ENCODE assay signal across 19 cellular contexts in the genomic region with DNA sequence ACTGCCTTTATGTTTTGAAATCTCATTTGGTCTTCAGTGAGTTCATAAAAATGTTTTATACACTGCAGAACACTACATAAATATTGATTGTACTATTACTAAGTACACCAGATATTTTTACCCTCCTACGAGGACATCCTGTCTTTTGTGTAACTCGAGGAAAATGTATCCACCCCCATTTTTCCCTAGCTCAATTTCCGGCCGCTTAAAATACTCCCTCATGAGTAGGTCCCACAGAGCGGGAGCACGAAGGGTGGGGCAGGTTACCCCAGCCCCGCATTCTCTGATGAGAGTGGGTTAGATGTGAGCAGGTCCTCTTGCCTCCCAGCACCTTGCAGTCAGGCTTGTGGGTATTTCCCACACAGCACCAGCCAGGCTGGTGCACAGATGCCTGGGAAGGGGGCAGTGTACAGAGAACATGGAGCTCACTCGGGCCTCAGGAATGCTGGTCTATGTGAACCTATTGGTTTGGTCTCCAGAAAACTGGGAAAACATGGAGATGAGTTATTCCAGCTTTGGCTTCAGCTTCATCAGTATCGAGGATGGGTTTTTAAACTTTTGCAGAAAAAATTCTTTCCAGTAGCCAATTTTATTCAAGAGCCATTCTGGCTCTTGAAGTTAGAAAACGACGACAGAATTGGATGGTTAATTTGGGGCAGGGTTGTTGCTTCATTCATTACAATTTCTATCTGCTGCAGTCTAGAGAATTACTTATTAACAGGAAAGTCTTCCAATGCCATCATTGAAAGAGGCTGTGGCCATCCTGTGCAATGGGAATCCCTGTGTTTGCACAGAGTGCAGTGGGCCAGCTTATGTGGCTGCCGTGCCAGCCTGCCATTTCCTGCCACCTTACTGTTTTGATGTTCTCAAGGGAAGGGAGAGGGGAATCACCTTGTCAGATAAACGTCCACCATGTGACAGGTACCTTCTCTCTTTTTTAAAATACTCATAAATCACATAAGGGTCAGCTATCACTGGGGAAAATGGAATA.
DNase-seq lines count a peak whose midpoint lies in the region; ATAC-seq, FAIRE-seq and TF ChIP-seq lines count a peak whose summit lies in the region.
"Had no signal": no experiment of that assay in that cellular context is flagged by ENCODE, and none has a peak within 500 bp of the region (broad histone marks: within the 10 kb centered on the region; RNA-seq: fewer than 3 reads in every experiment).

No MANE protein-coding gene starts in this region.

- H3K27me3 ChIP-seq in right lobe of liver = no peaks in the 10 kb centered on the region
- H3K27me3 ChIP-seq: body of pancreas, gastrocnemius medialis, stomach had no signal

- no peak for TF ChIP-seq EP300 in A549 (IDR thresholded peaks at IDR 0.05)

- intact Hi-C loops in right lobe of liver (cut with DNase I) = no loop called here

- POLR2A ChIA-PET in A549 (lab: Yijun Ruan, JAX) = no interaction called here

- H3K4me1 ChIP-seq in A549 (no peaks in the 10 kb centered on the region), right lobe of liver (peaks cover 0 to 14% (median 0%) of the 10 kb centered on the region in 4 donors)
- H3K4me1 ChIP-seq: body of pancreas, gastrocnemius medialis, stomach had no signal

- ATAC-seq in A549 (peak; percentile 41 to 55; a peak in 3 of 6 replicates), right lobe of liver (peak; percentile 89 to 95 (median 94)), HG03354 (IDR thresholded peaks at IDR 0.05; ENCODE audit: poor library complexity, severe bottlenecking, unreplicated experiment) (no peak)
- ATAC-seq: body of pancreas, gastrocnemius medialis, mucosa of descending colon, T-helper 17 cell had no signal

- no peak overlapping the region for H3K4me2 ChIP-seq in A549

- TF ChIP-seq CTCF in A549 (IDR thresholded peaks at IDR 0.05) = no peak
- no peak for TF ChIP-seq CTCF in right lobe of liver (IDR thresholded peaks at IDR 0.05)

- 65% methylated on average over 11 of the region's 13 CpGs for WGBS in A549 (ENCODE audit: missing lambda C conversion rate)
- WGBS in right lobe of liver (ENCODE audit: insufficient coverage, low coverage, low lambda C conversion rate, missing lambda C conversion rate) = 45% methylated on average over 13 of the region's 13 CpGs

- TF ChIP-seq POLR2A in A549 (IDR thresholded peaks at IDR 0.05; ENCODE audit: low read length) (no peak), right lobe of liver (IDR thresholded peaks at IDR 0.05) (no peak)

- H3K4me3 ChIP-seq in A549 = no peak overlapping the region
- no peak overlapping the region for H3K4me3 ChIP-seq in right lobe of liver
- H3K4me3 ChIP-seq: body of pancreas, gastrocnemius medialis, mucosa of descending colon, stomach had no signal

- H3K36me3 ChIP-seq in right lobe of liver = no peaks in the 10 kb centered on the region
- H3K36me3 ChIP-seq: gastrocnemius medialis had no signal

- CTCF ChIA-PET in A549 (lab: Yijun Ruan, JAX) = interaction anchor here (0.7 to 1.3 kb wide), 2 partner anchors 18 to 95 kb away, joined by 3 read pairs; no protein-coding TSS in a partner anchor

- H3K27ac ChIP-seq in A549 (no peak overlapping the region), right lobe of liver (no peak overlapping the region)
- H3K27ac ChIP-seq: body of pancreas, gastrocnemius medialis, stomach had no signal

- H3K9me3 ChIP-seq in A549 = no peaks in the 10 kb centered on the region
- H3K9me3 ChIP-seq in right lobe of liver = no peaks in the 10 kb centered on the region
- H3K9me3 ChIP-seq: body of pancreas, gastrocnemius medialis, mucosa of descending colon, stomach had no signal

- no peak for TF ChIP-seq RAD21 in A549 (conservative IDR thresholded peaks at IDR 0.05 in 1 of 2, IDR thresholded peaks at IDR 0.05 in 1 of 2)

- FAIRE-seq in A549 (lab: Jason Lieb, UNC) (no peak), urothelium cell line (lab: Jason Lieb, UNC) (no peak)
- FAIRE-seq: GM18507, islet of Langerhans had no signal

- DNase-seq in A549 (ENCODE audit: low read depth in 1 of 2, low spot score in 1 of 2) (no peak), M059J (ENCODE audit: low read depth) (peak; percentile 19), dermis blood vessel endothelial cell (peak; percentile 40), right lobe of liver (peak; percentile 52 to 68 (median 63)), 8988T (no peak), urothelium cell line (ENCODE audit: low spot score) (no peak), SKM-1 treated with dmso at 0.1 percent for 144 hours (lab: John Stamatoyannopoulos, UW; ENCODE audit: unreplicated experiment) (no peak)
- DNase-seq: activated gamma-delta T cell treated with Interleukin-2 at 50 U/mL for 16 hours; body of pancreas; gastrocnemius medialis; mucosa of descending colon; NCI-H2029; NCI-H748 treated with DMSO at 0.1 percent for 48 hours; stimulated activated CD4-positive, alpha-beta T cell treated with anti-CD3 and anti-CD28 coated beads, Interleukin-12 subunit alpha, Interleukin-12 subunit beta, amount 100 ng/mL, for 4 hours; stomach; T-helper 17 cell had no signal

TF ChIP-seq in A549, 52 proteins besides CTCF, POLR2A, EP300 and RAD21:
- TF ChIP-seq KDM1A (IDR thresholded peaks at IDR 0.05; ENCODE audit: low read depth) (no peak), TP53 (CRISPR knock-in tag; IDR thresholded peaks at IDR 0.05) (no peak), HOXB5 (CRISPR knock-in tag; IDR thresholded peaks at IDR 0.05) (no peak), ZC3H11A (IDR thresholded peaks at IDR 0.05) (no peak), NFE2L2 (conservative IDR thresholded peaks at IDR 0.05; ENCODE audit: low read length) (no peak), RCOR1 (IDR thresholded peaks at IDR 0.05; ENCODE audit: low read depth, low read length) (no peak), PHF8 (IDR thresholded peaks at IDR 0.05; ENCODE audit: borderline replicate concordance, low read depth) (no peak), CHD4 (IDR thresholded peaks at IDR 0.05; ENCODE audit: borderline replicate concordance) (no peak)
- TF ChIP-seq, protein P1, sequence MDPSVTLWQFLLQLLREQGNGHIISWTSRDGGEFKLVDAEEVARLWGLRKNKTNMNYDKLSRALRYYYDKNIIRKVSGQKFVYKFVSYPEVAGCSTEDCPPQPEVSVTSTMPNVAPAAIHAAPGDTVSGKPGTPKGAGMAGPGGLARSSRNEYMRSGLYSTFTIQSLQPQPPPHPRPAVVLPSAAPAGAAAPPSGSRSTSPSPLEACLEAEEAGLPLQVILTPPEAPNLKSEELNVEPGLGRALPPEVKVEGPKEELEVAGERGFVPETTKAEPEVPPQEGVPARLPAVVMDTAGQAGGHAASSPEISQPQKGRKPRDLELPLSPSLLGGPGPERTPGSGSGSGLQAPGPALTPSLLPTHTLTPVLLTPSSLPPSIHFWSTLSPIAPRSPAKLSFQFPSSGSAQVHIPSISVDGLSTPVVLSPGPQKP (IDR thresholded peaks at IDR 0.05; ENCODE audit: low read depth, low read length) = no peak
- TF ChIP-seq, protein P2, sequence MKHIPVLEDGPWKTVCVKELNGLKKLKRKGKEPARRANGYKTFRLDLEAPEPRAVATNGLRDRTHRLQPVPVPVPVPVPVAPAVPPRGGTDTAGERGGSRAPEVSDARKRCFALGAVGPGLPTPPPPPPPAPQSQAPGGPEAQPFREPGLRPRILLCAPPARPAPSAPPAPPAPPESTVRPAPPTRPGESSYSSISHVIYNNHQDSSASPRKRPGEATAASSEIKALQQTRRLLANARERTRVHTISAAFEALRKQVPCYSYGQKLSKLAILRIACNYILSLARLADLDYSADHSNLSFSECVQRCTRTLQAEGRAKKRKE (CRISPR knock-in tag; IDR thresholded peaks at IDR 0.05; ENCODE audit: low read depth) = no peak
- TF ChIP-seq, protein P3, sequence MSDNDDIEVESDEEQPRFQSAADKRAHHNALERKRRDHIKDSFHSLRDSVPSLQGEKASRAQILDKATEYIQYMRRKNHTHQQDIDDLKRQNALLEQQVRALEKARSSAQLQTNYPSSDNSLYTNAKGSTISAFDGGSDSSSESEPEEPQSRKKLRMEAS (IDR thresholded peaks at IDR 0.05) = no peak
- TF ChIP-seq, protein P4, sequence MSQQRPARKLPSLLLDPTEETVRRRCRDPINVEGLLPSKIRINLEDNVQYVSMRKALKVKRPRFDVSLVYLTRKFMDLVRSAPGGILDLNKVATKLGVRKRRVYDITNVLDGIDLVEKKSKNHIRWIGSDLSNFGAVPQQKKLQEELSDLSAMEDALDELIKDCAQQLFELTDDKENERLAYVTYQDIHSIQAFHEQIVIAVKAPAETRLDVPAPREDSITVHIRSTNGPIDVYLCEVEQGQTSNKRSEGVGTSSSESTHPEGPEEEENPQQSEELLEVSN (IDR thresholded peaks at IDR 0.05; ENCODE audit: borderline replicate concordance, low read depth) = no peak

Comparison
In these comparisons a context has a peak if more than half of its experiments do, and no peak if none do; other contexts are left out.
1. DNase-seq: peak in M059J (single experiment), dermis blood vessel endothelial cell (single experiment) and right lobe of liver (3 of 3); none in A549 (0 of 2), 8988T (single experiment), urothelium cell line (single experiment) and SKM-1 treated with dmso at 0.1 percent for 144 hours (single experiment).